ENCODE assay signal across 8 cellular contexts in the genomic region with DNA sequence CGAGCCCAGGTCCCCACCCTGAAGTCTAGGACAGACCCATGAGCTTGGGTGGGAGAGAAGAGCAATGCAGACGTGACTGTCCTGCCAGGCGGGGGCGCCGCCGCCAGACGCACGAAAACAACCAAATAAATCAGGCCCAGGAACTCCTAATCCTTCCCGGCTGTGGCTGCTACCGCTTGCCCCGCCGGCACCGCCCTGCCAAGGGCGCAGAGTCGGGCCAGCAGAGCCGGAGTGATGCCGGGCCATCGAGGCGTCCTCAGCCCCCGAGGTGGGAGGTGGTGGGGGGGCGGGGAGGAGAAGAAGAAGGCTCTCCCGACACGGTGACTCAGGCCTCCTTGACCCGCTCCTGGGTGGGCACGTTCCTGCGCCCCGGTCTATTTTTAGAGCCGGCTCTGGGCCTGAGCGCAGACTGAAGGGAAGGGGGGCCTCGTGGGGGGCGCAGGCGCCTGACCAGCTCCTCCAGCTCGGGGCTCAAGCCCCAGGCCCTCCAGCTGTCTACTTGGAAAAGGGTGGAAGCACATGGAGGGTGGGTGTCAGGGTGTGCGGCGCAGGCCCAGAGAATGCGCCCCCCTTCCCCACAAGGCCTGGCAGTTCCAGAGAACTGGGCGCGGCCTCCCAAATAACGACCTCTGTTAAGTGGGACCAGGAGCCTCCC. TPM values are rescaled to one million over a fixed set of nuclear protein-coding genes. Genes with fewer than 3 reads are reported as not detected.
DNase-seq lines count a peak whose midpoint lies in the region; ATAC-seq and TF ChIP-seq lines count a peak whose summit lies in the region.

No MANE protein-coding gene starts in this region.

- no peak overlapping the region for H3K27ac Mint-ChIP-seq in activated naive CD4-positive, alpha-beta T cell treated with anti-CD3 and anti-CD28 coated beads for 36 hours

- no peaks in the 10 kb centered on the region for H3K9me3 Mint-ChIP-seq in activated naive CD4-positive, alpha-beta T cell treated with anti-CD3 and anti-CD28 coated beads for 36 hours

- CTCF ChIA-PET in activated naive CD4-positive, alpha-beta T cell treated with anti-CD3 and anti-CD28 coated beads for 36 hours (lab: Charles Lee), result interaction anchor here (0.6 to 6.4 kb wide), 7 partner anchors 10 to 396 kb away, joined by 3 to 29 read pairs (median 3); no protein-coding TSS in a partner anchor

- H3K4me1 Mint-ChIP-seq in activated naive CD4-positive, alpha-beta T cell treated with anti-CD3 and anti-CD28 coated beads for 36 hours (ENCODE audit: low read depth), result peaks cover 8% of the 10 kb centered on the region

- DNase-seq in EL, result peak; percentile 78
- DNase-seq in NCI-H2227 treated with DMSO at 0.1 percent for 48 hours (lab: John Stamatoyannopoulos, UW), result peak; percentile 36
- DNase-seq in activated naive CD4-positive, alpha-beta T cell treated with anti-CD3 and anti-CD28 coated beads for 36 hours, result peak; percentile 43
- DNase-seq in head of caudate nucleus, result peak in 32 of 42 donors; percentile 29 to 78 (median 52)
- peak; percentile 65 for DNase-seq in omental fat pad (ENCODE audit: low spot score)
- no peak for DNase-seq in A172 (ENCODE audit: low spot score)
- no peak for DNase-seq in amniotic stem cell (lab: John Stamatoyannopoulos, UW)

- no peaks in the 10 kb centered on the region for H3K36me3 Mint-ChIP-seq in activated naive CD4-positive, alpha-beta T cell treated with anti-CD3 and anti-CD28 coated beads for 36 hours (ENCODE audit: low read depth)

- no peak for TF ChIP-seq CTCF in omental fat pad (IDR thresholded peaks at IDR 0.05)

- peak; percentile 63 for ATAC-seq in omental fat pad (ENCODE audit: low FRiP score)
- ATAC-seq in GM19463 (IDR thresholded peaks at IDR 0.05; ENCODE audit: unreplicated experiment), result no peak

- peaks cover 39% of the 10 kb centered on the region for H3K27me3 Mint-ChIP-seq in activated naive CD4-positive, alpha-beta T cell treated with anti-CD3 and anti-CD28 coated beads for 36 hours (ENCODE audit: low read depth)

- intact Hi-C loops in activated naive CD4-positive, alpha-beta T cell treated with anti-CD3 and anti-CD28 coated beads for 36 hours (cut with micrococcal nuclease), result loop anchor here (1.0 kb wide), 2 partner anchors 31 to 74 kb away; no protein-coding TSS in a partner anchor
- intact Hi-C loops in head of caudate nucleus (cut with DNase I), result no loop called here

- H3K4me3 Mint-ChIP-seq in activated naive CD4-positive, alpha-beta T cell treated with anti-CD3 and anti-CD28 coated beads for 36 hours, result no peak overlapping the region

RNA-seq across cellular contexts. Expression of a gene that starts 10.8 kb away (rescaled TPM):
- total RNA-seq in activated naive CD4-positive, alpha-beta T cell treated with anti-CD3 and anti-CD28 coated beads for 36 hours, result under 1 TPM; 0.17 to 0.47 TPM
- total RNA-seq in omental fat pad, result 10 to 100 TPM; 17.4 to 69.2 (median 21.7) TPM
- total RNA-seq in A172 (2014; rRNA removed; shearing (Covaris generic)), result 12.7 and 26.2 TPM in 2 replicates

RNA-seq across cellular contexts. Expression of a gene that starts 49.6 kb away (rescaled TPM):
- total RNA-seq in activated naive CD4-positive, alpha-beta T cell treated with anti-CD3 and anti-CD28 coated beads for 36 hours, result under 1 TPM; 0.24 to 0.30 TPM
- total RNA-seq in omental fat pad, result 1 to 10 TPM in 3 of 4 donors, under 1 TPM in 1; 0.79 to 7.5 (median 3.3) TPM
- total RNA-seq in A172 (2014; rRNA removed; shearing (Covaris generic)), result 11.3 and 20.9 TPM in 2 replicates

Comparison
In these comparisons a context has a peak if more than half of its experiments do, and no peak if none do; other contexts are left out.
1. DNase-seq: peak in EL (single experiment), NCI-H2227 treated with DMSO at 0.1 percent for 48 hours (single experiment), activated naive CD4-positive, alpha-beta T cell treated with anti-CD3 and anti-CD28 coated beads for 36 hours (single experiment), head of caudate nucleus (32 of 42) and omental fat pad (single experiment); none in A172 (single experiment) and amniotic stem cell (single experiment).